ENCODE assay signal across 27 cellular contexts in genomic region chr2:108940156-108940555, GRCh38. TPM values are rescaled to one million over a fixed set of nuclear protein-coding genes. Genes with fewer than 3 reads are reported as not detected.
"Had no signal": no experiment of that assay in that cellular context is flagged by ENCODE, and none has a peak within 500 bp of the region (broad histone marks: within the 10 kb centered on the region; RNA-seq: fewer than 3 reads in every experiment).

No MANE protein-coding gene starts in this region.

- H3K27ac ChIP-seq: heart left ventricle, left lung, pancreas, prostate gland, sigmoid colon, spleen, suprapubic skin, thoracic aorta, tibial artery, upper lobe of right lung had no signal

- H3K4me1 ChIP-seq: left lung, pancreas, sigmoid colon, upper lobe of right lung had no signal

- H3K36me3 ChIP-seq: heart left ventricle, left lung, pancreas, prostate gland, sigmoid colon, spleen, suprapubic skin, thoracic aorta, tibial artery, upper lobe of right lung had no signal

- DNase-seq: heart left ventricle; islet precursor cell; left colon; left lung; midbrain; natural killer cell; nucleus accumbens; pancreas; retina; right cardiac atrium; sigmoid colon; small intestine; spleen; stimulated activated CD4-positive, alpha-beta T cell treated with anti-CD3 and anti-CD28 coated beads, Interleukin-4, amount 100 ng/mL, for 24 hours; stimulated activated naive CD4-positive, alpha-beta T cell; tibial artery; trophoblast cell; upper lobe of right lung had no signal

- ATAC-seq: heart left ventricle; left colon; left lung; natural killer cell; pancreas; right cardiac atrium; stimulated activated effector memory CD8-positive, alpha-beta T cell treated with anti-CD3 and anti-CD28 coated beads, Interleukin-12 subunit alpha, Interleukin-12 subunit beta, amount 100 ng/mL, for 72 hours; upper lobe of right lung had no signal

- H3K27me3 ChIP-seq: heart left ventricle, left lung, pancreas, sigmoid colon, upper lobe of right lung had no signal

- FAIRE-seq: pancreas, small intestine had no signal

- H3K4me3 ChIP-seq: heart left ventricle, left lung, lung, pancreas, prostate gland, sigmoid colon, spleen, suprapubic skin, thoracic aorta, tibial artery, upper lobe of right lung had no signal

- H3K9me3 ChIP-seq: heart left ventricle, left lung, pancreas, prostate gland, sigmoid colon, spleen, suprapubic skin, thoracic aorta, tibial artery, upper lobe of right lung had no signal

RNA-seq across cellular contexts. Expression of gene EDAR, which starts 48.9 kb away (rescaled TPM):
- total RNA-seq: mesenteric fat pad, osteoblast, sigmoid colon, subcutaneous adipose tissue, thoracic aorta had no signal
- polyA plus RNA-seq: neural cell, right cardiac atrium had no signal
